ENCODE assay signal across 9 cellular contexts in genomic region chr10:97640868-97641811, GRCh38. TPM values are rescaled to one million over a fixed set of nuclear protein-coding genes. Genes with fewer than 3 reads are reported as not detected.
DNase-seq lines count a peak whose midpoint lies in the region; ATAC-seq and TF ChIP-seq lines count a peak whose summit lies in the region.
"Had no signal": no experiment of that assay in that cellular context is flagged by ENCODE, and none has a peak within 500 bp of the region (broad histone marks: within the 10 kb centered on the region; RNA-seq: fewer than 3 reads in every experiment).

No MANE protein-coding gene starts in this region.

- H3K36me3 ChIP-seq in esophagus squamous epithelium, result peaks cover 0 to 26% (median 0%) of the 10 kb centered on the region in 3 donors

- H3K27ac ChIP-seq in CD4-positive, alpha-beta T cell (ENCODE audit: low read depth, low read length), result no peak overlapping the region
- H3K27ac ChIP-seq in esophagus squamous epithelium, result peak overlapping the region; percentile 90 to 95 (median 92)

- H3K27ac Mint-ChIP-seq in CD4-positive, alpha-beta T cell, result peak overlapping the region; percentile 88
- H3K27ac Mint-ChIP-seq in type B pancreatic cell, result peak overlapping the region; percentile 96

- no peaks in the 10 kb centered on the region for H3K27me3 ChIP-seq in CD4-positive, alpha-beta T cell (ENCODE audit: control insufficient read depth, insufficient read depth, low read length)
- no peaks in the 10 kb centered on the region for H3K27me3 ChIP-seq in esophagus squamous epithelium

- H3K9me3 Mint-ChIP-seq in CD4-positive, alpha-beta T cell, result no peaks in the 10 kb centered on the region
- H3K9me3 Mint-ChIP-seq in type B pancreatic cell, result no peaks in the 10 kb centered on the region

- peak; percentile 5 for ATAC-seq in CD4-positive, alpha-beta T cell (ENCODE audit: poor library complexity)
- peak; percentile 17 for ATAC-seq in GM21360 (IDR thresholded peaks at IDR 0.05; ENCODE audit: unreplicated experiment)
- no peak for ATAC-seq in GM19324 (IDR thresholded peaks at IDR 0.05; ENCODE audit: low FRiP score, unreplicated experiment)

- DNase-seq in CD4-positive, alpha-beta T cell, result peak in 5 of 10 experiments; percentile 4 to 34 (median 5)
- DNase-seq in HuH-7 (ENCODE audit: low spot score) (peak; percentile 30), esophagus squamous epithelium (lab: John Stamatoyannopoulos, UW) (no peak), myocyte (ENCODE audit: low read depth) (peak; percentile 28), type B pancreatic cell (ENCODE audit: extremely low spot score, unreplicated experiment) (peak; percentile 72)
- DNase-seq in activated CD4-positive, alpha-beta T cell treated with anti-CD3 and anti-CD28 coated beads, Interleukin-2, amount 50 U/mL, for 4 hours, result peak; percentile 3 to 4

- H3K9me3 ChIP-seq in CD4-positive, alpha-beta T cell (ENCODE audit: control insufficient read depth, low read length), result no peaks in the 10 kb centered on the region
- no peaks in the 10 kb centered on the region for H3K9me3 ChIP-seq in esophagus squamous epithelium

- peak in 1 of 4 donors; percentile 11 for TF ChIP-seq POLR2A in esophagus squamous epithelium (IDR thresholded peaks at IDR 0.05)

- H3K4me1 Mint-ChIP-seq in CD4-positive, alpha-beta T cell (ENCODE audit: low read depth), result peaks cover 26% of the 10 kb centered on the region
- peaks cover 20% of the 10 kb centered on the region for H3K4me1 Mint-ChIP-seq in type B pancreatic cell (ENCODE audit: unreplicated experiment)

- peak overlapping the region; percentile 98 for H3K4me3 Mint-ChIP-seq in CD4-positive, alpha-beta T cell
- peak overlapping the region; percentile 99 for H3K4me3 Mint-ChIP-seq in type B pancreatic cell

- H3K27me3 Mint-ChIP-seq in CD4-positive, alpha-beta T cell, result no peaks in the 10 kb centered on the region
- H3K27me3 Mint-ChIP-seq in type B pancreatic cell, result no peaks in the 10 kb centered on the region

- H3K4me1 ChIP-seq in esophagus squamous epithelium, result peaks cover 5 to 34% (median 18%) of the 10 kb centered on the region in 3 donors

- WGBS in esophagus squamous epithelium, 2 donors, result 2 to 3% methylated on average over 18 to 26 of the region's 67 CpGs

- CTCF ChIA-PET in CD4-positive, alpha-beta T cell (lab: Charles Lee), result interaction anchor here (1.1 kb wide), 1 partner anchor 68 kb away, joined by 3 read pairs; no protein-coding TSS in a partner anchor

- H3K36me3 Mint-ChIP-seq in CD4-positive, alpha-beta T cell (ENCODE audit: low read depth), result peaks cover 23% of the 10 kb centered on the region
- peaks cover 12% of the 10 kb centered on the region for H3K36me3 Mint-ChIP-seq in type B pancreatic cell

- intact Hi-C loops in CD4-positive, alpha-beta T cell (cut with DNase I, micrococcal nuclease), result loop anchor here (1.0 to 10.0 kb wide), 4 partner anchors 45 to 1946 kb away; partner anchors contain the start of genes MMS19 (in 1 of the 2), TCTN3 (in 1 of the 2) and UBTD1 (in 1 of the 2)
- intact Hi-C loops in esophagus squamous epithelium (cut with DNase I), result no loop called here

- no peak for TF ChIP-seq CTCF in CD4-positive, alpha-beta T cell (IDR thresholded peaks at IDR 0.05)
- TF ChIP-seq CTCF in esophagus squamous epithelium (IDR thresholded peaks at IDR 0.05), result peak in 1 of 6 experiments; percentile 5
- TF ChIP-seq CTCF in type B pancreatic cell (conservative IDR thresholded peaks at IDR 0.05), result no peak

- peak overlapping the region; percentile 63 to 94 (median 84) for H3K4me3 ChIP-seq in esophagus squamous epithelium

- POLR2A ChIA-PET in CD4-positive, alpha-beta T cell (lab: Charles Lee), result interaction anchor here (0.8 to 1.9 kb wide), 5 partner anchors 9 to 96 kb away, joined by 3 to 12 read pairs (median 6); partner anchors contain the start of genes AVPI1, MORN4 and ZFYVE27

RNA-seq across cellular contexts. Expression of gene PI4K2A, which starts 0.7 kb away (rescaled TPM):
- 10 to 100 TPM; 26.3 to 27.2 TPM for total RNA-seq in CD4-positive, alpha-beta T cell
- total RNA-seq in esophagus squamous epithelium (10 to 100 TPM; 14.0 to 29.3 (median 19.6) TPM), myocyte (32.2 and 33.7 TPM in 2 replicates), type B pancreatic cell (ENCODE audit: low replicate concordance) (18.7 and 19.3 TPM in 2 replicates)
- 38.8 TPM for polyA plus RNA-seq in myocyte (2012)

RNA-seq across cellular contexts. Expression of gene MORN4, which starts 7.8 kb away (rescaled TPM):
- under 1 TPM; 0.36 to 0.39 TPM for total RNA-seq in CD4-positive, alpha-beta T cell
- total RNA-seq in esophagus squamous epithelium, result 1 to 10 TPM in 2 of 4 donors, under 1 TPM in 2; 0.34 to 3.6 (median 1.2) TPM
- total RNA-seq in myocyte, result 4.9 and 5.9 TPM in 2 replicates
- 25.2 TPM for polyA plus RNA-seq in myocyte (2012)
- total RNA-seq in type B pancreatic cell (ENCODE audit: low replicate concordance), result 9.0 and 15.8 TPM in 2 replicates

RNA-seq across cellular contexts. Expression of gene AVPI1, which starts 45.9 kb away (rescaled TPM):
- total RNA-seq in CD4-positive, alpha-beta T cell, result 10 to 100 TPM; 10.7 to 11.6 TPM
- total RNA-seq in esophagus squamous epithelium (10 to 100 TPM in 3 of 4 donors, 1 to 10 TPM in 1; 7.7 to 21.7 (median 15.4) TPM), myocyte (30.9 and 56.8 TPM in 2 replicates), type B pancreatic cell (ENCODE audit: low replicate concordance) (7.8 and 16.2 TPM in 2 replicates)
- polyA plus RNA-seq in myocyte (2012), result 21.5 TPM

RNA-seq across cellular contexts. Expression of gene C10orf62, which starts 51.6 kb away (rescaled TPM):
- not detected for total RNA-seq in CD4-positive, alpha-beta T cell
- total RNA-seq in esophagus squamous epithelium (not detected), myocyte (0.62 TPM in 1 of 2 replicates, not detected in the other), type B pancreatic cell (ENCODE audit: low replicate concordance) (0.34 TPM in 1 of 2 replicates, not detected in the other)
- not detected for polyA plus RNA-seq in myocyte (2012)
- total RNA-seq: SK-MEL-5 had no signal

RNA-seq across cellular contexts. Expression of gene HOGA1, which starts 57.0 kb away (rescaled TPM):
- not detected for total RNA-seq in CD4-positive, alpha-beta T cell
- 1 to 10 TPM in 3 of 4 donors, under 1 TPM in 1; 0.62 to 1.1 (median 1.1) TPM for total RNA-seq in esophagus squamous epithelium
- total RNA-seq in myocyte, result 1.1 and 1.8 TPM in 2 replicates
- 0.67 TPM for polyA plus RNA-seq in myocyte (2012)
- 0.57 and 2.1 TPM in 2 replicates for total RNA-seq in type B pancreatic cell (ENCODE audit: low replicate concordance)
